24 cellular contexts compared by ENCODE assay signal in the genomic region with DNA sequence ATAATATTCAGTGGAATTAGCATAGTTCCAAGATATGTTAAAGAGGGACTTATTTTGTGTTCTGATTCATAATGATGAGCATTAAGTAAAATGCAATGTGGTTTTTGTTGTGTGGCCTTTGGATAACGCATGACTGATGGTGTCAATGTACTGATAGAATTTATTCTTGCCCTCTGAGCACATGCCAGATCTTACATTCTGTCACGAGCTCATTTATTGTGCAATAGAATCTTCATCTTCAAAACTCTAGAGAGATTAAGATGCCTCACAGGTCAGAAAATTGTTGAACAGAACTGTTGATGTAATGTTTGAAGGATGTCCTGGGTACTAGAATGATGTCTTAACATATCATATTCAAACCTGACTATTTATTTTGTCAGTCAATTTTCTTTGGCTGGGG.
"Had no signal": no experiment of that assay in that cellular context is flagged by ENCODE, and none has a peak within 500 bp of the region (broad histone marks: within the 10 kb centered on the region; RNA-seq: fewer than 3 reads in every experiment).

No MANE protein-coding gene starts in this region.

- FAIRE-seq: colon, keratinocyte, small intestine had no signal

- H3K27me3 ChIP-seq: gastrocnemius medialis, right atrium auricular region, sigmoid colon, suprapubic skin, vagina had no signal

- H3K4me1 ChIP-seq: gastrocnemius medialis, lower lobe of right lung, prostate gland, right atrium auricular region, sigmoid colon, suprapubic skin, vagina had no signal

- H3K4me3 ChIP-seq: gastrocnemius medialis, lower lobe of right lung, prostate gland, right atrium auricular region, sigmoid colon, suprapubic skin, vagina had no signal

- ATAC-seq: esophagus mucosa; gastrocnemius medialis; left ventricle myocardium superior; lower lobe of right lung; naive thymus-derived CD8-positive, alpha-beta T cell; stimulated activated naive CD8-positive, alpha-beta T cell treated with anti-CD3 and anti-CD28 coated beads, Interleukin-15, amount 100 ng/mL, for 72 hours had no signal

- H3K9me3 ChIP-seq: gastrocnemius medialis, lower lobe of right lung, prostate gland, right atrium auricular region, sigmoid colon, suprapubic skin, vagina had no signal

- H3K36me3 ChIP-seq: gastrocnemius medialis, lower lobe of right lung, prostate gland, right atrium auricular region, sigmoid colon, suprapubic skin, vagina had no signal

- DNase-seq: effector CD8-positive, alpha-beta T cell; endodermal cell; gastrocnemius medialis; head of caudate nucleus; left ventricle myocardium superior; lower lobe of right lung; naive thymus-derived CD8-positive, alpha-beta T cell; nephron progenitor cell; nucleus accumbens; sigmoid colon; small intestine; stimulated activated CD4-positive, alpha-beta T cell treated with anti-CD3 and anti-CD28 coated beads, Interleukin-15, amount 100 ng/mL, for 24 hours; stimulated activated CD4-positive, alpha-beta T cell treated with anti-CD3 and anti-CD28 coated beads, Interleukin-2, amount 100 ng/mL, for 48 hours; stimulated activated naive CD4-positive, alpha-beta T cell; stimulated activated naive CD8-positive, alpha-beta T cell treated with anti-CD3 and anti-CD28 coated beads, Interleukin-15, amount 100 ng/mL, for 72 hours; trophoblast cell had no signal

- H3K27ac ChIP-seq: epithelial cell of prostate, gastrocnemius medialis, lower lobe of right lung, prostate gland, right atrium auricular region, sigmoid colon, suprapubic skin, vagina had no signal
